In genomic region chr22:44030051-44030701, GRCh38 we compare ENCODE assay signal across 1 cellular context.
TF ChIP-seq lines count a peak whose summit lies in the region.

No MANE protein-coding gene starts in this region.

TF ChIP-seq in GM23338, 12 proteins besides CTCF, POLR2A, EP300 and RAD21 (continued from another document):
- TF ChIP-seq ZNF462 (CRISPR knock-in tag; IDR thresholded peaks at IDR 0.05) (no peak), ZNF331 (CRISPR knock-in tag; IDR thresholded peaks at IDR 0.05; ENCODE audit: low read depth) (no peak), ETS1 (IDR thresholded peaks at IDR 0.05) (no peak), CREB1 (CRISPR knock-in tag; IDR thresholded peaks at IDR 0.05; ENCODE audit: low read depth) (no peak)
